In genomic region chr5:149818116-149818515, GRCh38 we compare ENCODE assay signal across 14 cellular contexts.
A peak's percentile ranks its signal among the peaks of the same experiment; 100 is the strongest.
DNase-seq lines count a peak whose midpoint lies in the region; ATAC-seq and TF ChIP-seq lines count a peak whose summit lies in the region.
"Had no signal": no experiment of that assay in that cellular context is flagged by ENCODE, and none has a peak within 500 bp of the region (broad histone marks: within the 10 kb centered on the region; RNA-seq: fewer than 3 reads in every experiment).

No MANE protein-coding gene starts in this region.

- H3K27ac ChIP-seq in BLaER1 (peak overlapping the region; percentile 6; the same call in 1 of the 2 replicates), OCI-LY7 (ENCODE audit: low read depth, low read length, poor library complexity, severe bottlenecking) (no peak overlapping the region)
- H3K27ac ChIP-seq in BLaER1 treated with 17β-estradiol and CSF1 and Interleukin-3, amounts not matched to agents 10 nM and 100 nM: 0 out of 22 replicates have a peak overlapping the region, but pooled peaks of 1 of the 11 experiments have one; percentile 2

- no peaks in the 10 kb centered on the region for H3K9me2 ChIP-seq in OCI-LY7 (ENCODE audit: insufficient read depth, low read length)

- H3K4me1 Mint-ChIP-seq in T-helper 17 cell (peaks cover 3% of the 10 kb centered on the region), memory B cell (peaks cover 17% of the 10 kb centered on the region)

- no peaks in the 10 kb centered on the region for H3K27me3 Mint-ChIP-seq in T-helper 17 cell
- H3K27me3 Mint-ChIP-seq in memory B cell: no peaks in the 10 kb centered on the region

- H3K36me3 ChIP-seq in BLaER1 (peaks cover 25% of the 10 kb centered on the region; the same call in 1 of the 2 replicates), OCI-LY7 (ENCODE audit: insufficient read depth, low read length) (0 out of 2 replicates have a peak, but pooled peaks cover 5% of the 10 kb centered on the region)
- peaks cover 22 to 82% (median 51%) of the 10 kb centered on the region in 11 experiments; a peak in 21 of 22 replicates for H3K36me3 ChIP-seq in BLaER1 treated with 17β-estradiol and CSF1 and Interleukin-3, amounts not matched to agents 10 nM and 100 nM

- H3K4me3 ChIP-seq in BLaER1 (no peak overlapping the region), OCI-LY7 (ENCODE audit: low read depth, low read length, poor library complexity, severe bottlenecking) (no peak overlapping the region)
- no peak overlapping the region for H3K4me3 ChIP-seq in BLaER1 treated with 17β-estradiol and CSF1 and Interleukin-3, amounts not matched to agents 10 nM and 100 nM

- H3K79me2 ChIP-seq in OCI-LY7 (ENCODE audit: insufficient read depth, low read depth, low read length): no peaks in the 10 kb centered on the region

- H3K9me3 Mint-ChIP-seq in memory B cell: no peaks in the 10 kb centered on the region
- H3K9me3 Mint-ChIP-seq: CD8-positive, alpha-beta T cell; H9 had no signal

- peak overlapping the region; percentile 9 for H3K27ac Mint-ChIP-seq in T-helper 17 cell
- H3K27ac Mint-ChIP-seq in memory B cell: peak overlapping the region; percentile 31
- H3K27ac Mint-ChIP-seq: CD8-positive, alpha-beta T cell; H9 had no signal

- intact Hi-C loops in OCI-LY7 (cut with micrococcal nuclease; ENCODE audit: unreplicated experiment): no loop called here

- DNase-seq in T-helper 17 cell (no peak), memory B cell (ENCODE audit: low spot score in 2 of 2) (no peak), AML-193 (lab: John Stamatoyannopoulos, UW) (no peak), OCI-LY7 (ENCODE audit: low spot score) (no peak), LoVo (ENCODE audit: low spot score) (no peak)
- DNase-seq in stimulated activated naive CD4-positive, alpha-beta T cell treated with Interleukin-2 at 50 U/mL for 16 hours (lab: John Stamatoyannopoulos, UW): no peak
- DNase-seq: ACHN; Calu3; CD8-positive, alpha-beta T cell; DMS79 treated with DMSO at 0.1 percent for 48 hours; GF-D8; H9 had no signal

- H3K9ac ChIP-seq in BLaER1: no peak overlapping the region
- no peak overlapping the region for H3K9ac ChIP-seq in BLaER1 treated with 17β-estradiol and CSF1 and Interleukin-3, amounts not matched to agents 10 nM and 100 nM

- no peaks in the 10 kb centered on the region for H3K27me3 ChIP-seq in BLaER1
- H3K27me3 ChIP-seq in BLaER1 treated with 17β-estradiol and CSF1 and Interleukin-3, amounts not matched to agents 10 nM and 100 nM: no peaks in the 10 kb centered on the region

- H3K9me3 ChIP-seq in BLaER1 (0 out of 2 replicates have a peak, but pooled peaks cover 5% of the 10 kb centered on the region), T-helper 17 cell (ENCODE audit: control insufficient read depth, low read length, poor library complexity, severe bottlenecking) (no peaks in the 10 kb centered on the region), OCI-LY7 (ENCODE audit: low read length) (no peaks in the 10 kb centered on the region)
- H3K9me3 ChIP-seq in BLaER1 treated with 17β-estradiol and CSF1 and Interleukin-3, amounts not matched to agents 10 nM and 100 nM (replicated peaks in 1 of 11): peaks cover 0 to 11% (median 4%) of the 10 kb centered on the region in 11 experiments; a peak in 7 of 22 replicates

- TF ChIP-seq CTCF in OCI-LY7 (conservative IDR thresholded peaks at IDR 0.05; ENCODE audit: low read length): no peak

- H4K20me1 ChIP-seq in BLaER1: peaks cover 40% of the 10 kb centered on the region
- H4K20me1 ChIP-seq in BLaER1 treated with 17β-estradiol and CSF1 and Interleukin-3, amounts not matched to agents 10 nM and 100 nM: peaks cover 6 to 99% (median 76%) of the 10 kb centered on the region in 11 experiments; a peak in 19 of 22 replicates
- no peaks in the 10 kb centered on the region; the same call in 1 of the 2 replicates for H4K20me1 ChIP-seq in OCI-LY7 (ENCODE audit: insufficient read depth, low read length)

- H3K4me2 ChIP-seq in BLaER1 (peak overlapping the region; percentile 51), OCI-LY7 (ENCODE audit: low read length) (no peak overlapping the region)
- H3K4me2 ChIP-seq in BLaER1 treated with 17β-estradiol and CSF1 and Interleukin-3, amounts not matched to agents 10 nM and 100 nM: peak overlapping the region in 6 of 11 experiments; percentile 1 to 54 (median 32); a peak in 8 of 22 replicates

- H3K4me3 Mint-ChIP-seq in T-helper 17 cell (no peak overlapping the region), memory B cell (no peak overlapping the region)
- H3K4me3 Mint-ChIP-seq: CD8-positive, alpha-beta T cell; H9 had no signal

- no TSS peak for BruUV-seq in OCI-LY7 (replicated peaks; lab: Mats Ljungman, UMichigan)

- H3K36me3 Mint-ChIP-seq in T-helper 17 cell (ENCODE audit: low read depth) (no peaks in the 10 kb centered on the region), memory B cell (peaks cover 20% of the 10 kb centered on the region)

- H3K4me1 ChIP-seq in BLaER1 (peaks cover 20% of the 10 kb centered on the region), OCI-LY7 (ENCODE audit: insufficient read depth, low read length, poor library complexity, severe bottlenecking) (no peaks in the 10 kb centered on the region)
- peaks cover 8 to 20% (median 15%) of the 10 kb centered on the region in 10 experiments for H3K4me1 ChIP-seq in BLaER1 treated with 17β-estradiol and CSF1 and Interleukin-3, amounts not matched to agents 10 nM and 100 nM

- CTCF ChIA-PET in OCI-LY7 (lab: Charles Lee; ENCODE audit: unreplicated experiment): interaction anchor here (1.1 kb wide), 1 partner anchor 152 kb away, joined by 3 read pairs; no protein-coding TSS in a partner anchor

- no peak overlapping the region for H2AFZ ChIP-seq in OCI-LY7 (ENCODE audit: low read length)

- ATAC-seq in T-helper 17 cell (no peak), memory B cell (ENCODE audit: low read depth) (no peak)
- ATAC-seq: CD8-positive, alpha-beta T cell had no signal

- POLR2A ChIA-PET in OCI-LY7 (lab: Charles Lee): interaction anchor here (1.1 kb wide), 1 partner anchor 41 kb away, joined by 4 read pairs; no protein-coding TSS in a partner anchor
